ENCODE assay signal across 29 cellular contexts in the genomic region with DNA sequence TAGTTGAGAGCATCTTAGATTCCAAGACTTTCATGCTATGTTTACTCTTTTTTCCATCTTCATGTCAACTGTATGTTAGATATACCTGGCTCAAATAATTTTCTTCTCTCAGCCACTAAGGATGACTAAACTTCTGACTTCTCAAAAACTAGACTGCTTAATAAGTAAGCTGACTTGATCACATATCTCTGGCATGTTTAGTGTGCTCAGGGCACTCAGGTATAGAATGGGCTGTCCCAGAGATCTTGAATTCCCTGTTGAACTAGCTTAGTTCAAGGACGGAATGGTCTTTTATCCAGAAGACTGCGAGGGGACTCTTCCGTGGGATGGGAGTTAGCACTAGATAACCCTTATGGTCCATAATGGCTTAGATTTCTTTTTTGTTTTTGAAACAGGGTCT.
"Had no signal": no experiment of that assay in that cellular context is flagged by ENCODE, and none has a peak within 500 bp of the region (broad histone marks: within the 10 kb centered on the region; RNA-seq: fewer than 3 reads in every experiment).

No MANE protein-coding gene starts in this region.

- H3K4me1 ChIP-seq: lower lobe of right lung, pancreas, prostate gland, suprapubic skin, tibial artery, upper lobe of right lung had no signal

- DNase-seq: islet precursor cell; left cardiac atrium; lower lobe of right lung; mammary epithelial cell; mesenchymal stem cell; naive thymus-derived CD8-positive, alpha-beta T cell; nucleus accumbens; pancreas; posterior cingulate gyrus; retina; right cardiac atrium; stimulated activated CD4-positive, alpha-beta T cell treated with anti-CD3 and anti-CD28 coated beads, Interleukin-12 subunit alpha, Interleukin-12 subunit beta, amount 100 ng/mL, for 4 hours; stimulated activated CD4-positive, alpha-beta T cell treated with anti-CD3 and anti-CD28 coated beads, Interleukin-15, amount 100 ng/mL, for 24 hours; stimulated activated CD4-positive, alpha-beta T cell treated with anti-CD3 and anti-CD28 coated beads, Interleukin-4, amount 100 ng/mL, for 24 hours; stimulated activated naive CD4-positive, alpha-beta T cell; tibial artery; upper lobe of right lung had no signal

- H3K27me3 ChIP-seq: hepatocyte, pancreas, suprapubic skin, tibial artery, upper lobe of right lung had no signal

- H3K4me3 Mint-ChIP-seq: naive thymus-derived CD8-positive, alpha-beta T cell; nephron; neural crest cell; stimulated activated effector memory CD8-positive, alpha-beta T cell treated with anti-CD3 and anti-CD28 coated beads, Interleukin-12 subunit alpha, Interleukin-12 subunit beta, amount 100 ng/mL, for 72 hours; stimulated activated naive CD8-positive, alpha-beta T cell treated with anti-CD3 and anti-CD28 coated beads, Interleukin-15, Interleukin-2, amounts not matched to agents 100 ng/mL and 50 ng/mL, for 24 hours had no signal

- H3K27me3 Mint-ChIP-seq: naive thymus-derived CD8-positive, alpha-beta T cell; stimulated activated naive CD8-positive, alpha-beta T cell treated with anti-CD3 and anti-CD28 coated beads, Interleukin-15, Interleukin-2, amounts not matched to agents 100 ng/mL and 50 ng/mL, for 24 hours had no signal

- H3K4me1 Mint-ChIP-seq: nephron; neural crest cell; stimulated activated effector memory CD8-positive, alpha-beta T cell treated with anti-CD3 and anti-CD28 coated beads, Interleukin-12 subunit alpha, Interleukin-12 subunit beta, amount 100 ng/mL, for 72 hours had no signal

- FAIRE-seq: pancreas, urothelium cell line had no signal

- ATAC-seq: left cardiac atrium; left lobe of liver; lower lobe of right lung; naive thymus-derived CD8-positive, alpha-beta T cell; pancreas; right cardiac atrium; sciatic nerve; stimulated activated effector memory CD8-positive, alpha-beta T cell treated with anti-CD3 and anti-CD28 coated beads, Interleukin-12 subunit alpha, Interleukin-12 subunit beta, amount 100 ng/mL, for 72 hours; upper lobe of right lung had no signal

- H3K27ac Mint-ChIP-seq: naive thymus-derived CD8-positive, alpha-beta T cell; nephron; stimulated activated effector memory CD8-positive, alpha-beta T cell treated with anti-CD3 and anti-CD28 coated beads, Interleukin-12 subunit alpha, Interleukin-12 subunit beta, amount 100 ng/mL, for 72 hours; stimulated activated naive CD8-positive, alpha-beta T cell treated with anti-CD3 and anti-CD28 coated beads, Interleukin-15, Interleukin-2, amounts not matched to agents 100 ng/mL and 50 ng/mL, for 24 hours had no signal

- H3K9me3 Mint-ChIP-seq: naive thymus-derived CD8-positive, alpha-beta T cell; nephron; neural crest cell; stimulated activated effector memory CD8-positive, alpha-beta T cell treated with anti-CD3 and anti-CD28 coated beads, Interleukin-12 subunit alpha, Interleukin-12 subunit beta, amount 100 ng/mL, for 72 hours; stimulated activated naive CD8-positive, alpha-beta T cell treated with anti-CD3 and anti-CD28 coated beads, Interleukin-15, Interleukin-2, amounts not matched to agents 100 ng/mL and 50 ng/mL, for 24 hours had no signal

- H3K4me3 ChIP-seq: hepatocyte, lower lobe of right lung, pancreas, prostate gland, skin epidermis, suprapubic skin, thoracic aorta, tibial artery, upper lobe of right lung had no signal

- H3K9me3 ChIP-seq: lower lobe of right lung, pancreas, prostate gland, suprapubic skin, thoracic aorta, tibial artery, upper lobe of right lung had no signal

- H3K27ac ChIP-seq: hepatocyte, lower lobe of right lung, pancreas, prostate gland, skin epidermis, suprapubic skin, thoracic aorta, tibial artery, upper lobe of right lung had no signal
